Comparison of ENCODE assay signal across 34 cellular contexts in the genomic region with DNA sequence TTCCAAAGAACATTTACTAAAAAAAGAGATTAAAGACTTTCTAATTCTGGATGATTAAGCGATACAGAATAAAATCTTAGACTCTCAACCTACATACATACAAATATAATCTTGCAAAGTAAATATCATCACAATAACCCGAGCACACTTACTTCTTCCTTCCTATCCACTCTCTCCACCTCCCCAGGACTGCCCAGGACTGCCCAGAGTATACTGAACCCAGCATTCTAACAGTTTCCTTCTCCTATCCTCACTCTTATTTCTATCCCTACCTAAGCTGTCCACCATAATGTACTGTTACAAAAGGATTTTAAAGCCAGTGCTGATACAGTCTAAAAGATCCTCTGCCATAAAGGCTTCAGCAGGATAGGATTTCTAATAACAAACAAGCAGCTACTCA.
"Had no signal": no experiment of that assay in that cellular context is flagged by ENCODE, and none has a peak within 500 bp of the region (broad histone marks: within the 10 kb centered on the region; RNA-seq: fewer than 3 reads in every experiment).

No MANE protein-coding gene starts in this region.

- DNase-seq: activated CD4-positive, alpha-beta memory T cell treated with anti-CD3 and anti-CD28 coated beads for 36 hours; activated CD4-positive, alpha-beta T cell treated with anti-CD3 and anti-CD28 coated beads for 36 hours; activated CD4-positive, alpha-beta T cell treated with anti-CD3 and anti-CD28 coated beads, Interleukin-2, amount 10 ng/mL, durations not matched to agents 24 days and 14 days; activated CD4-positive, CD25-positive, alpha-beta regulatory T cell; activated CD4-positive, CD25-positive, alpha-beta regulatory T cell treated with anti-CD3 and anti-CD28 coated beads, Interleukin-2, amount 50 U/mL, for 72 hours; activated CD8-positive, alpha-beta memory T cell treated with anti-CD3 and anti-CD28 coated beads, Interleukin-2, amount 10 ng/mL, durations not matched to agents 7 days and 5 days; activated CD8-positive, alpha-beta memory T cell treated with anti-CD3 and anti-CD28 coated beads, Interleukin-2, amount 50 U/mL, for 4 hours; activated CD8-positive, alpha-beta T cell treated with anti-CD3 and anti-CD28 coated beads, Interleukin-2, amount 10 ng/mL, durations not matched to agents 7 days and 5 days; activated effector memory CD4-positive, alpha-beta T cell treated with anti-CD3 and anti-CD28 coated beads, Interleukin-2, amount 50 U/mL, for 16 hours; activated naive CD4-positive, alpha-beta T cell treated with anti-CD3 and anti-CD28 coated beads for 36 hours; activated naive CD8-positive, alpha-beta T cell treated with anti-CD3 and anti-CD28 coated beads for 36 hours; activated naive CD8-positive, alpha-beta T cell treated with anti-CD3 and anti-CD28 coated beads, Interleukin-2, amount 50 U/mL, for 24 hours; activated T-cell treated with anti-CD3 and anti-CD28 coated beads, Interleukin-2, amount 50 U/mL, for 1 hour; activated T-cell treated with anti-CD3 and anti-CD28 coated beads, Interleukin-2, amount 50 U/mL, for 48 hours; adrenal gland; central memory CD4-positive, alpha-beta T cell; cerebellar nuclear complex; colonic mucosa; effector CD8-positive, alpha-beta T cell; gastrocnemius medialis; glutamatergic neuron; T-helper 1 cell; T-helper 17 cell; T1000; WERI-Rb-1 had no signal

- H3K36me3 ChIP-seq: adrenal gland, ascending aorta, breast epithelium, cardiac muscle cell, colonic mucosa, gastrocnemius medialis, WERI-Rb-1 had no signal

- H3K27ac Mint-ChIP-seq: activated CD4-positive, alpha-beta memory T cell treated with anti-CD3 and anti-CD28 coated beads for 36 hours; activated CD4-positive, alpha-beta T cell treated with anti-CD3 and anti-CD28 coated beads for 36 hours; activated CD4-positive, alpha-beta T cell treated with anti-CD3 and anti-CD28 coated beads, Interleukin-2, amount 10 ng/mL, durations not matched to agents 24 days and 14 days; activated CD8-positive, alpha-beta memory T cell treated with anti-CD3 and anti-CD28 coated beads, Interleukin-2, amount 10 ng/mL, durations not matched to agents 7 days and 5 days; activated CD8-positive, alpha-beta T cell treated with anti-CD3 and anti-CD28 coated beads, Interleukin-2, amount 10 ng/mL, durations not matched to agents 7 days and 5 days; activated naive CD4-positive, alpha-beta T cell treated with anti-CD3 and anti-CD28 coated beads for 36 hours; activated naive CD4-positive, alpha-beta T cell treated with anti-CD3 and anti-CD28 coated beads, Interleukin-2, amount 50 U/mL, for 24 hours; activated naive CD8-positive, alpha-beta T cell treated with anti-CD3 and anti-CD28 coated beads for 36 hours; activated naive CD8-positive, alpha-beta T cell treated with anti-CD3 and anti-CD28 coated beads, Interleukin-2, amount 50 U/mL, for 24 hours; activated T-helper 1 cell treated with anti-CD3 and anti-CD28 coated beads, Interleukin-12 subunit alpha, Interleukin-12 subunit beta, Interleukin-2, Interleukin-4 antibody, amounts not matched to agents 30 ng/mL and 10 ng/mL and 1 ng/mL, durations not matched to agents 14 hours and 24 hours and 36 hours; activated T-helper 2 cell treated with anti-CD3 and anti-CD28 coated beads, Interferon-gamma antibody, Interleukin-2, Interleukin-4, amounts not matched to agents 10 μg/mL and 5 μg/mL and 100 μg/mL, durations not matched to agents 14 hours and 24 hours and 36 hours; T-helper 17 cell; T-helper 2 cell treated with Interferon-gamma antibody and Interleukin-4, amounts not matched to agents 5 μg/mL and 100 μg/mL, for 36 hours had no signal

- H3K9me3 ChIP-seq: adrenal gland, ascending aorta, breast epithelium, colonic mucosa, gastrocnemius medialis had no signal

- H3K4me1 ChIP-seq: adrenal gland, ascending aorta, breast epithelium, colonic mucosa, gastrocnemius medialis had no signal

- H3K4me3 ChIP-seq: adrenal gland, ascending aorta, breast epithelium, cardiac muscle cell, colonic mucosa, gastrocnemius medialis had no signal

- H3K36me3 Mint-ChIP-seq: activated CD4-positive, alpha-beta memory T cell treated with anti-CD3 and anti-CD28 coated beads for 36 hours; activated CD8-positive, alpha-beta memory T cell treated with anti-CD3 and anti-CD28 coated beads, Interleukin-2, amount 10 ng/mL, durations not matched to agents 7 days and 5 days; activated naive CD4-positive, alpha-beta T cell treated with anti-CD3 and anti-CD28 coated beads, Interleukin-2, amount 50 U/mL, for 24 hours; activated naive CD8-positive, alpha-beta T cell treated with anti-CD3 and anti-CD28 coated beads for 36 hours; brain had no signal

- H3K27ac ChIP-seq: adrenal gland, ascending aorta, breast epithelium, cardiac muscle cell, colonic mucosa, gastrocnemius medialis, WERI-Rb-1 had no signal

- H3K4me3 Mint-ChIP-seq: activated CD4-positive, alpha-beta memory T cell treated with anti-CD3 and anti-CD28 coated beads for 36 hours; activated CD4-positive, alpha-beta T cell treated with anti-CD3 and anti-CD28 coated beads for 36 hours; activated CD4-positive, alpha-beta T cell treated with anti-CD3 and anti-CD28 coated beads, Interleukin-2, amount 10 ng/mL, durations not matched to agents 24 days and 14 days; activated CD8-positive, alpha-beta memory T cell treated with anti-CD3 and anti-CD28 coated beads, Interleukin-2, amount 10 ng/mL, durations not matched to agents 7 days and 5 days; activated CD8-positive, alpha-beta T cell treated with anti-CD3 and anti-CD28 coated beads, Interleukin-2, amount 10 ng/mL, durations not matched to agents 7 days and 5 days; activated naive CD4-positive, alpha-beta T cell treated with anti-CD3 and anti-CD28 coated beads for 36 hours; activated naive CD4-positive, alpha-beta T cell treated with anti-CD3 and anti-CD28 coated beads, Interleukin-2, amount 50 U/mL, for 24 hours; activated naive CD8-positive, alpha-beta T cell treated with anti-CD3 and anti-CD28 coated beads for 36 hours; activated naive CD8-positive, alpha-beta T cell treated with anti-CD3 and anti-CD28 coated beads, Interleukin-2, amount 50 U/mL, for 24 hours; activated T-helper 1 cell treated with anti-CD3 and anti-CD28 coated beads, Interleukin-12 subunit alpha, Interleukin-12 subunit beta, Interleukin-2, Interleukin-4 antibody, amounts not matched to agents 30 ng/mL and 10 ng/mL and 1 ng/mL, durations not matched to agents 14 hours and 24 hours and 36 hours; T-helper 17 cell; T-helper 2 cell treated with Interferon-gamma antibody and Interleukin-4, amounts not matched to agents 5 μg/mL and 100 μg/mL, for 36 hours had no signal

- H3K27me3 ChIP-seq: adrenal gland, ascending aorta, breast epithelium, cardiac muscle cell, colonic mucosa, gastrocnemius medialis had no signal

- H3K4me1 Mint-ChIP-seq: activated CD4-positive, alpha-beta T cell treated with anti-CD3 and anti-CD28 coated beads for 36 hours; activated CD4-positive, alpha-beta T cell treated with anti-CD3 and anti-CD28 coated beads, Interleukin-2, amount 10 ng/mL, durations not matched to agents 24 days and 14 days; activated CD8-positive, alpha-beta memory T cell treated with anti-CD3 and anti-CD28 coated beads, Interleukin-2, amount 10 ng/mL, durations not matched to agents 7 days and 5 days; activated naive CD4-positive, alpha-beta T cell treated with anti-CD3 and anti-CD28 coated beads, Interleukin-2, amount 50 U/mL, for 24 hours; activated naive CD8-positive, alpha-beta T cell treated with anti-CD3 and anti-CD28 coated beads for 36 hours; activated naive CD8-positive, alpha-beta T cell treated with anti-CD3 and anti-CD28 coated beads, Interleukin-2, amount 50 U/mL, for 24 hours; T-helper 17 cell had no signal

- H3K9me3 Mint-ChIP-seq: activated CD4-positive, alpha-beta memory T cell treated with anti-CD3 and anti-CD28 coated beads for 36 hours; activated CD4-positive, alpha-beta T cell treated with anti-CD3 and anti-CD28 coated beads, Interleukin-2, amount 10 ng/mL, durations not matched to agents 24 days and 14 days; activated naive CD4-positive, alpha-beta T cell treated with anti-CD3 and anti-CD28 coated beads, Interleukin-2, amount 50 U/mL, for 24 hours; activated naive CD8-positive, alpha-beta T cell treated with anti-CD3 and anti-CD28 coated beads, Interleukin-2, amount 50 U/mL, for 24 hours; activated T-helper 1 cell treated with anti-CD3 and anti-CD28 coated beads, Interleukin-12 subunit alpha, Interleukin-12 subunit beta, Interleukin-2, Interleukin-4 antibody, amounts not matched to agents 30 ng/mL and 10 ng/mL and 1 ng/mL, durations not matched to agents 14 hours and 24 hours and 36 hours; activated T-helper 2 cell treated with anti-CD3 and anti-CD28 coated beads, Interferon-gamma antibody, Interleukin-2, Interleukin-4, amounts not matched to agents 10 μg/mL and 5 μg/mL and 100 μg/mL, durations not matched to agents 14 hours and 24 hours and 36 hours; T-helper 2 cell treated with Interferon-gamma antibody and Interleukin-4, amounts not matched to agents 5 μg/mL and 100 μg/mL, for 36 hours had no signal

- ATAC-seq: activated CD4-positive, alpha-beta T cell treated with anti-CD3 and anti-CD28 coated beads for 36 hours; activated CD8-positive, alpha-beta memory T cell treated with anti-CD3 and anti-CD28 coated beads, Interleukin-2, amount 10 ng/mL, durations not matched to agents 7 days and 5 days; activated CD8-positive, alpha-beta T cell treated with anti-CD3 and anti-CD28 coated beads, Interleukin-2, amount 10 ng/mL, durations not matched to agents 7 days and 5 days; activated naive CD8-positive, alpha-beta T cell treated with anti-CD3 and anti-CD28 coated beads, Interleukin-2, amount 50 U/mL, for 24 hours; esophagus mucosa; gastrocnemius medialis; T-helper 17 cell had no signal

- H3K27me3 Mint-ChIP-seq: activated CD4-positive, alpha-beta memory T cell treated with anti-CD3 and anti-CD28 coated beads for 36 hours; activated CD4-positive, alpha-beta T cell treated with anti-CD3 and anti-CD28 coated beads for 36 hours; activated CD4-positive, alpha-beta T cell treated with anti-CD3 and anti-CD28 coated beads, Interleukin-2, amount 10 ng/mL, durations not matched to agents 24 days and 14 days; activated CD8-positive, alpha-beta memory T cell treated with anti-CD3 and anti-CD28 coated beads, Interleukin-2, amount 10 ng/mL, durations not matched to agents 7 days and 5 days; activated naive CD8-positive, alpha-beta T cell treated with anti-CD3 and anti-CD28 coated beads for 36 hours; activated naive CD8-positive, alpha-beta T cell treated with anti-CD3 and anti-CD28 coated beads, Interleukin-2, amount 50 U/mL, for 24 hours; brain; T-helper 17 cell had no signal
